In genomic region chr7:127588697-127589482, GRCh38 we compare ENCODE assay signal across 1 cellular context.
TF ChIP-seq lines count a peak whose summit lies in the region.

No MANE protein-coding gene starts in this region.

TF ChIP-seq in HEK293, 187 proteins besides CTCF, POLR2A, EP300 and RAD21 (continued from another document and continues in another):
- TF ChIP-seq, protein P1, sequence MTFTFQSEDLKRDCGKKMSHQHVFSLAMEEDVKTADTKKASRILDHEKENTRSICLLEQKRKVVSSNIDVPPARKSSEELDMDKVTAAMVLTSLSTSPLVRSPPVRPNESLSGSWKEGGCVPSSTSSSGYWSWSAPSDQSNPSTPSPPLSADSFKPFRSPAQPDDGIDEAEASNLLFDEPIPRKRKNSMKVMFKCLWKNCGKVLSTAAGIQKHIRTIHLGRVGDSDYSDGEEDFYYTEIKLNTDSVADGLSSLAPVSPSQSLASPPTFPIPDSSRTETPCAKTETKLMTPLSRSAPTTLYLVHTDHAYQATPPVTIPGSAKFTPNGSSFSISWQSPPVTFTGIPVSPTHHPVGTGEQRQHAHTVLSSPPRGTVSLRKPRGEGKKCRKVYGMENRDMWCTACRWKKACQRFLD (tag by site-specific recombination; IDR thresholded peaks at IDR 0.05), result no peak
- TF ChIP-seq ZBTB1 (tag by site-specific recombination; IDR thresholded peaks at IDR 0.05) (no peak), ZNF701 (tag by site-specific recombination; IDR thresholded peaks at IDR 0.05) (no peak), KLF8 (tag by site-specific recombination; IDR thresholded peaks at IDR 0.05) (peak; percentile 82), ZSCAN23 (tag by site-specific recombination; IDR thresholded peaks at IDR 0.05) (no peak), ZNF121 (tag by site-specific recombination; IDR thresholded peaks at IDR 0.05) (no peak), ZNF148 (tag by site-specific recombination; IDR thresholded peaks at IDR 0.05; ENCODE audit: borderline replicate concordance) (no peak), MEIS1 (CRISPR knock-in tag; IDR thresholded peaks at IDR 0.05; ENCODE audit: borderline replicate concordance) (no peak), ZNF843 (tag by site-specific recombination; IDR thresholded peaks at IDR 0.05) (no peak), ZNF660 (tag by site-specific recombination; IDR thresholded peaks at IDR 0.05) (0 out of 2 replicates have a peak, but pooled peaks have one; percentile 41), ZNF366 (tag by site-specific recombination; conservative IDR thresholded peaks at IDR 0.05) (peak; percentile 86), ZNF184 (tag by site-specific recombination; IDR thresholded peaks at IDR 0.05) (no peak), ZNF514 (tag by site-specific recombination; IDR thresholded peaks at IDR 0.05) (no peak), ZNF624 (tag by site-specific recombination; IDR thresholded peaks at IDR 0.05) (no peak), WT1 (tag by site-specific recombination; IDR thresholded peaks at IDR 0.05) (peak; percentile 83), ZNF211 (tag by site-specific recombination; IDR thresholded peaks at IDR 0.05; ENCODE audit: low read depth) (no peak), ZNF311 (tag by site-specific recombination; IDR thresholded peaks at IDR 0.05; ENCODE audit: borderline replicate concordance) (no peak), ZNF580 (tag by site-specific recombination; IDR thresholded peaks at IDR 0.05) (0 out of 2 replicates have a peak, but pooled peaks have one; percentile 21), HOXA7 (CRISPR knock-in tag; IDR thresholded peaks at IDR 0.05; ENCODE audit: borderline replicate concordance) (no peak), GFI1B (tag by site-specific recombination; IDR thresholded peaks at IDR 0.05) (no peak), ZBTB20 (tag by site-specific recombination; IDR thresholded peaks at IDR 0.05) (peak; percentile 80), FEZF1 (tag by site-specific recombination; IDR thresholded peaks at IDR 0.05) (no peak), ZNF776 (tag by site-specific recombination; IDR thresholded peaks at IDR 0.05; ENCODE audit: borderline replicate concordance) (no peak), ZNF501 (tag by site-specific recombination; IDR thresholded peaks at IDR 0.05) (peak; percentile 72; the same call in 1 of the 2 replicates), KLF7 (tag by site-specific recombination; IDR thresholded peaks at IDR 0.05; ENCODE audit: borderline replicate concordance) (peak; percentile 88), SCRT1 (tag by site-specific recombination; IDR thresholded peaks at IDR 0.05; ENCODE audit: borderline replicate concordance) (no peak), ZBTB48 (tag by site-specific recombination; IDR thresholded peaks at IDR 0.05) (peak; percentile 79), ZNF747 (tag by site-specific recombination; IDR thresholded peaks at IDR 0.05) (no peak), KLF1 (tag by site-specific recombination; IDR thresholded peaks at IDR 0.05) (peak; percentile 76; the same call in 1 of the 2 replicates), PRDM10 (tag by site-specific recombination; IDR thresholded peaks at IDR 0.05) (peak; percentile 78), ZNF423 (tag by site-specific recombination; IDR thresholded peaks at IDR 0.05) (peak; percentile 65), ZNF354C (tag by site-specific recombination; IDR thresholded peaks at IDR 0.05; ENCODE audit: borderline replicate concordance, low read depth) (no peak), ZNF202 (tag by site-specific recombination; IDR thresholded peaks at IDR 0.05; ENCODE audit: borderline replicate concordance) (no peak), ZNF140 (tag by site-specific recombination; IDR thresholded peaks at IDR 0.05) (no peak), ZNF768 (tag by site-specific recombination; IDR thresholded peaks at IDR 0.05) (no peak), EGR2 (tag by site-specific recombination; IDR thresholded peaks at IDR 0.05; ENCODE audit: low read depth) (peak; percentile 3; the same call in 1 of the 2 replicates), ZNF664 (tag by site-specific recombination; IDR thresholded peaks at IDR 0.05) (no peak), ZNF37A (tag by site-specific recombination; IDR thresholded peaks at IDR 0.05) (no peak), SP7 (tag by site-specific recombination; IDR thresholded peaks at IDR 0.05) (peak; percentile 62), ZNF555 (tag by site-specific recombination; conservative IDR thresholded peaks at IDR 0.05) (no peak), ZNF341 (tag by site-specific recombination; IDR thresholded peaks at IDR 0.05; ENCODE audit: low read depth) (peak; percentile 74), ZNF488 (tag by site-specific recombination; IDR thresholded peaks at IDR 0.05) (no peak)
- TF ChIP-seq, protein P2, sequence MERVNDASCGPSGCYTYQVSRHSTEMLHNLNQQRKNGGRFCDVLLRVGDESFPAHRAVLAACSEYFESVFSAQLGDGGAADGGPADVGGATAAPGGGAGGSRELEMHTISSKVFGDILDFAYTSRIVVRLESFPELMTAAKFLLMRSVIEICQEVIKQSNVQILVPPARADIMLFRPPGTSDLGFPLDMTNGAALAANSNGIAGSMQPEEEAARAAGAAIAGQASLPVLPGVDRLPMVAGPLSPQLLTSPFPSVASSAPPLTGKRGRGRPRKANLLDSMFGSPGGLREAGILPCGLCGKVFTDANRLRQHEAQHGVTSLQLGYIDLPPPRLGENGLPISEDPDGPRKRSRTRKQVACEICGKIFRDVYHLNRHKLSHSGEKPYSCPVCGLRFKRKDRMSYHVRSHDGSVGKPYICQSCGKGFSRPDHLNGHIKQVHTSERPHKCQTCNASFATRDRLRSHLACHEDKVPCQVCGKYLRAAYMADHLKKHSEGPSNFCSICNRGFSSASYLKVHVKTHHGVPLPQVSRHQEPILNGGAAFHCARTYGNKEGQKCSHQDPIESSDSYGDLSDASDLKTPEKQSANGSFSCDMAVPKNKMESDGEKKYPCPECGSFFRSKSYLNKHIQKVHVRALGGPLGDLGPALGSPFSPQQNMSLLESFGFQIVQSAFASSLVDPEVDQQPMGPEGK (tag by site-specific recombination; IDR thresholded peaks at IDR 0.05), result peak; percentile 77
- TF ChIP-seq, protein P3, sequence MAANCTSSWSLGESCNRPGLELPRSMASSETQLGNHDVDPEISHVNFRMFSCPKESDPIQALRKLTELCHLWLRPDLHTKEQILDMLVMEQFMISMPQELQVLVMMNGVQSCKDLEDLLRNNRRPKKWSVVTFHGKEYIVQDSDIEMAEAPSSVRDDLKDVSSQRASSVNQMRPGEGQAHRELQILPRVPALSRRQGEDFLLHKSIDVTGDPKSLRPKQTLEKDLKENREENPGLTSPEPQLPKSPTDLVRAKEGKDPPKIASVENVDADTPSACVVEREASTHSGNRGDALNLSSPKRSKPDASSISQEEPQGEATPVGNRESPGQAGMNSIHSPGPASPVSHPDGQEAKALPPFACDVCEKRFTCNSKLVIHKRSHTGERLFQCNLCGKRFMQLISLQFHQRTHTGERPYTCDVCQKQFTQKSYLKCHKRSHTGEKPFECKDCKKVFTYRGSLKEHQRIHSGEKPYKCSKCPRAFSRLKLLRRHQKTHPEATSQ (tag by site-specific recombination; IDR thresholded peaks at IDR 0.05), result peak; percentile 20; the same call in 1 of the 2 replicates
- TF ChIP-seq, protein P4, sequence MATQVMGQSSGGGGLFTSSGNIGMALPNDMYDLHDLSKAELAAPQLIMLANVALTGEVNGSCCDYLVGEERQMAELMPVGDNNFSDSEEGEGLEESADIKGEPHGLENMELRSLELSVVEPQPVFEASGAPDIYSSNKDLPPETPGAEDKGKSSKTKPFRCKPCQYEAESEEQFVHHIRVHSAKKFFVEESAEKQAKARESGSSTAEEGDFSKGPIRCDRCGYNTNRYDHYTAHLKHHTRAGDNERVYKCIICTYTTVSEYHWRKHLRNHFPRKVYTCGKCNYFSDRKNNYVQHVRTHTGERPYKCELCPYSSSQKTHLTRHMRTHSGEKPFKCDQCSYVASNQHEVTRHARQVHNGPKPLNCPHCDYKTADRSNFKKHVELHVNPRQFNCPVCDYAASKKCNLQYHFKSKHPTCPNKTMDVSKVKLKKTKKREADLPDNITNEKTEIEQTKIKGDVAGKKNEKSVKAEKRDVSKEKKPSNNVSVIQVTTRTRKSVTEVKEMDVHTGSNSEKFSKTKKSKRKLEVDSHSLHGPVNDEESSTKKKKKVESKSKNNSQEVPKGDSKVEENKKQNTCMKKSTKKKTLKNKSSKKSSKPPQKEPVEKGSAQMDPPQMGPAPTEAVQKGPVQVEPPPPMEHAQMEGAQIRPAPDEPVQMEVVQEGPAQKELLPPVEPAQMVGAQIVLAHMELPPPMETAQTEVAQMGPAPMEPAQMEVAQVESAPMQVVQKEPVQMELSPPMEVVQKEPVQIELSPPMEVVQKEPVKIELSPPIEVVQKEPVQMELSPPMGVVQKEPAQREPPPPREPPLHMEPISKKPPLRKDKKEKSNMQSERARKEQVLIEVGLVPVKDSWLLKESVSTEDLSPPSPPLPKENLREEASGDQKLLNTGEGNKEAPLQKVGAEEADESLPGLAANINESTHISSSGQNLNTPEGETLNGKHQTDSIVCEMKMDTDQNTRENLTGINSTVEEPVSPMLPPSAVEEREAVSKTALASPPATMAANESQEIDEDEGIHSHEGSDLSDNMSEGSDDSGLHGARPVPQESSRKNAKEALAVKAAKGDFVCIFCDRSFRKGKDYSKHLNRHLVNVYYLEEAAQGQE (tag by site-specific recombination; IDR thresholded peaks at IDR 0.05), result peak; percentile 30; the same call in 1 of the 2 replicates
- TF ChIP-seq, protein P5, sequence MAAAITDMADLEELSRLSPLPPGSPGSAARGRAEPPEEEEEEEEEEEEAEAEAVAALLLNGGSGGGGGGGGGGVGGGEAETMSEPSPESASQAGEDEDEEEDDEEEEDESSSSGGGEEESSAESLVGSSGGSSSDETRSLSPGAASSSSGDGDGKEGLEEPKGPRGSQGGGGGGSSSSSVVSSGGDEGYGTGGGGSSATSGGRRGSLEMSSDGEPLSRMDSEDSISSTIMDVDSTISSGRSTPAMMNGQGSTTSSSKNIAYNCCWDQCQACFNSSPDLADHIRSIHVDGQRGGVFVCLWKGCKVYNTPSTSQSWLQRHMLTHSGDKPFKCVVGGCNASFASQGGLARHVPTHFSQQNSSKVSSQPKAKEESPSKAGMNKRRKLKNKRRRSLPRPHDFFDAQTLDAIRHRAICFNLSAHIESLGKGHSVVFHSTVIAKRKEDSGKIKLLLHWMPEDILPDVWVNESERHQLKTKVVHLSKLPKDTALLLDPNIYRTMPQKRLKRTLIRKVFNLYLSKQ (tag by site-specific recombination; IDR thresholded peaks at IDR 0.05; ENCODE audit: borderline replicate concordance), result no peak
- TF ChIP-seq, protein P6, sequence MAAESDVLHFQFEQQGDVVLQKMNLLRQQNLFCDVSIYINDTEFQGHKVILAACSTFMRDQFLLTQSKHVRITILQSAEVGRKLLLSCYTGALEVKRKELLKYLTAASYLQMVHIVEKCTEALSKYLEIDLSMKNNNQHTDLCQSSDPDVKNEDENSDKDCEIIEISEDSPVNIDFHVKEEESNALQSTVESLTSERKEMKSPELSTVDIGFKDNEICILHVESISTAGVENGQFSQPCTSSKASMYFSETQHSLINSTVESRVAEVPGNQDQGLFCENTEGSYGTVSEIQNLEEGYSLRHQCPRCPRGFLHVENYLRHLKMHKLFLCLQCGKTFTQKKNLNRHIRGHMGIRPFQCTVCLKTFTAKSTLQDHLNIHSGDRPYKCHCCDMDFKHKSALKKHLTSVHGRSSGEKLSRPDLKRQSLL (tag by site-specific recombination; IDR thresholded peaks at IDR 0.05), result no peak
